Comparison of ENCODE assay signal across 1 cellular context in the genomic region with DNA sequence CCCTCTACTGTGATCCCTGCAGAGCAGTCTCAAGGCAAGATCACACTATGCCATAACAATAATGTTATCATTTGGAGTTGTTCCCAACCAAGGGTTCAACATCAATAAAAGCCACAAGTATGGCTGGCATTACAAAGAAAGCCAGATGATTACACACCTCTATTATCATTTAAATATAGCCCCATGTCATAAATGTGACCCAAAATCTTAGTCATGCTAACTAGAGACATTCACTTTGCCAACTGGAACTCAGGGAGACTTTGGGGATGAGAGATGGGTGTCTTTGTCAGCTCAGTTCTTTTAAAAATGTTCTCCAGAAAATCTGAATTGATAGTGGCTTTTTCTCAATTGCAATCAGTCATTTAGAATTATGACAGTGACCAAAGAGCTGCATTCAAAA.
TF ChIP-seq lines count a peak whose summit lies in the region.

No MANE protein-coding gene starts in this region.

TF ChIP-seq in HepG2, 621 proteins besides CTCF, POLR2A, EP300 and RAD21 (continued from another document):
- TF ChIP-seq, protein P1, sequence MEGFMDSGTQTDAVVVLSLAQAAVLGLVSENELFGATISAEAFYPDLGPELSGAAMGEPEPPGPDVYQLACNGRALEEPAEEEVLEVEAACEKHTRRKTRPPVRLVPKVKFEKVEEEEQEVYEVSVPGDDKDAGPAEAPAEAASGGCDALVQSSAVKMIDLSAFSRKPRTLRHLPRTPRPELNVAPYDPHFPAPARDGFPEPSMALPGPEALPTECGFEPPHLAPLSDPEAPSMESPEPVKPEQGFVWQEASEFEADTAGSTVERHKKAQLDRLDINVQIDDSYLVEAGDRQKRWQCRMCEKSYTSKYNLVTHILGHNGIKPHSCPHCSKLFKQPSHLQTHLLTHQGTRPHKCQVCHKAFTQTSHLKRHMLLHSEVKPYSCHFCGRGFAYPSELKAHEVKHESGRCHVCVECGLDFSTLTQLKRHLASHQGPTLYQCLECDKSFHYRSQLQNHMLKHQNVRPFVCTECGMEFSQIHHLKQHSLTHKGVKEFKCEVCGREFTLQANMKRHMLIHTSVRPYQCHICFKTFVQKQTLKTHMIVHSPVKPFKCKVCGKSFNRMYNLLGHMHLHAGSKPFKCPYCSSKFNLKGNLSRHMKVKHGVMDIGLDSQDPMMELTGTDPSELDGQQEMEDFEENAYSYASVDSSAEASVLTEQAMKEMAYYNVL (CRISPR knock-in tag; IDR thresholded peaks at IDR 0.05; ENCODE audit: borderline replicate concordance) = no peak
- TF ChIP-seq ZNF572 (CRISPR knock-in tag; IDR thresholded peaks at IDR 0.05) (no peak), ATAD3A (CRISPR knock-in tag; IDR thresholded peaks at IDR 0.05) (no peak), RARA (CRISPR knock-in tag; IDR thresholded peaks at IDR 0.05) (no peak), ZNF629 (CRISPR knock-in tag; conservative IDR thresholded peaks at IDR 0.05) (no peak), FOXK1 (CRISPR knock-in tag; IDR thresholded peaks at IDR 0.05; ENCODE audit: borderline replicate concordance, low read depth) (no peak), REXO4 (CRISPR knock-in tag; IDR thresholded peaks at IDR 0.05; ENCODE audit: borderline replicate concordance) (no peak), ZNF354B (CRISPR knock-in tag; IDR thresholded peaks at IDR 0.05) (no peak), ZNF530 (CRISPR knock-in tag; IDR thresholded peaks at IDR 0.05; ENCODE audit: low read depth) (no peak), ZNF3 (CRISPR knock-in tag; IDR thresholded peaks at IDR 0.05) (no peak)
- TF ChIP-seq, protein P2, sequence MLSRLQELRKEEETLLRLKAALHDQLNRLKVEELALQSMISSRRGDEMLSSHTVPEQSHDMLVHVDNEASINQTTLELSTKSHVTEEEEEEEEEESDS (CRISPR knock-in tag; IDR thresholded peaks at IDR 0.05; ENCODE audit: borderline replicate concordance) = no peak
- TF ChIP-seq, protein P3, sequence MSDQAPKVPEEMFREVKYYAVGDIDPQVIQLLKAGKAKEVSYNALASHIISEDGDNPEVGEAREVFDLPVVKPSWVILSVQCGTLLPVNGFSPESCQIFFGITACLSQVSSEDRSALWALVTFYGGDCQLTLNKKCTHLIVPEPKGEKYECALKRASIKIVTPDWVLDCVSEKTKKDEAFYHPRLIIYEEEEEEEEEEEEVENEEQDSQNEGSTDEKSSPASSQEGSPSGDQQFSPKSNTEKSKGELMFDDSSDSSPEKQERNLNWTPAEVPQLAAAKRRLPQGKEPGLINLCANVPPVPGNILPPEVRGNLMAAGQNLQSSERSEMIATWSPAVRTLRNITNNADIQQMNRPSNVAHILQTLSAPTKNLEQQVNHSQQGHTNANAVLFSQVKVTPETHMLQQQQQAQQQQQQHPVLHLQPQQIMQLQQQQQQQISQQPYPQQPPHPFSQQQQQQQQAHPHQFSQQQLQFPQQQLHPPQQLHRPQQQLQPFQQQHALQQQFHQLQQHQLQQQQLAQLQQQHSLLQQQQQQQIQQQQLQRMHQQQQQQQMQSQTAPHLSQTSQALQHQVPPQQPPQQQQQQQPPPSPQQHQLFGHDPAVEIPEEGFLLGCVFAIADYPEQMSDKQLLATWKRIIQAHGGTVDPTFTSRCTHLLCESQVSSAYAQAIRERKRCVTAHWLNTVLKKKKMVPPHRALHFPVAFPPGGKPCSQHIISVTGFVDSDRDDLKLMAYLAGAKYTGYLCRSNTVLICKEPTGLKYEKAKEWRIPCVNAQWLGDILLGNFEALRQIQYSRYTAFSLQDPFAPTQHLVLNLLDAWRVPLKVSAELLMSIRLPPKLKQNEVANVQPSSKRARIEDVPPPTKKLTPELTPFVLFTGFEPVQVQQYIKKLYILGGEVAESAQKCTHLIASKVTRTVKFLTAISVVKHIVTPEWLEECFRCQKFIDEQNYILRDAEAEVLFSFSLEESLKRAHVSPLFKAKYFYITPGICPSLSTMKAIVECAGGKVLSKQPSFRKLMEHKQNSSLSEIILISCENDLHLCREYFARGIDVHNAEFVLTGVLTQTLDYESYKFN (CRISPR knock-in tag; conservative IDR thresholded peaks at IDR 0.05) = no peak
- TF ChIP-seq, protein P4, sequence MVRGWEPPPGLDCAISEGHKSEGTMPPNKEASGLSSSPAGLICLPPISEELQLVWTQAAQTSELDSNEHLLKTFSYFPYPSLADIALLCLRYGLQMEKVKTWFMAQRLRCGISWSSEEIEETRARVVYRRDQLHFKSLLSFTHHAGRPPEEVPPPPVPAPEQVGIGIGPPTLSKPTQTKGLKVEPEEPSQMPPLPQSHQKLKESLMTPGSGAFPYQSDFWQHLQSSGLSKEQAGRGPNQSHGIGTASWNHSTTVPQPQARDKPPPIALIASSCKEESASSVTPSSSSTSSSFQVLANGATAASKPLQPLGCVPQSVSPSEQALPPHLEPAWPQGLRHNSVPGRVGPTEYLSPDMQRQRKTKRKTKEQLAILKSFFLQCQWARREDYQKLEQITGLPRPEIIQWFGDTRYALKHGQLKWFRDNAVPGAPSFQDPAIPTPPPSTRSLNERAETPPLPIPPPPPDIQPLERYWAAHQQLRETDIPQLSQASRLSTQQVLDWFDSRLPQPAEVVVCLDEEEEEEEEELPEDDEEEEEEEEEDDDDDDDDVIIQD (CRISPR knock-in tag; IDR thresholded peaks at IDR 0.05; ENCODE audit: low read depth) = no peak
